ENCODE assay signal across 8 cellular contexts in genomic region chr1:226083303-226084101, GRCh38. TPM values are rescaled to one million over a fixed set of nuclear protein-coding genes. Genes with fewer than 3 reads are reported as not detected.
DNase-seq lines count a peak whose midpoint lies in the region; ATAC-seq, FAIRE-seq and TF ChIP-seq lines count a peak whose summit lies in the region.

No MANE protein-coding gene starts in this region.

- H3K4me3 ChIP-seq in PC-9 = peak overlapping the region; percentile 91

- peaks cover 9% of the 10 kb centered on the region; the same call in 1 of the 2 replicates for H3F3A ChIP-seq in PC-9 (ENCODE audit: insufficient read depth, low read depth)

- no peaks in the 10 kb centered on the region for H3K27me3 ChIP-seq in PC-9 (ENCODE audit: insufficient read depth, low read depth)

- DNase-seq in DMS114 treated with DMSO at 0.1 percent for 48 hours (lab: John Stamatoyannopoulos, UW; ENCODE audit: unreplicated experiment) (peak; percentile 49), HTR-8/SVneo (ENCODE audit: insufficient read length, low spot score) (peak; percentile 97), PC-9 (peak; percentile 68 to 96), activated T-helper 1 cell treated with Interleukin-2 at 50 U/mL for 16 hours (ENCODE audit: low read depth) (peak; percentile 83), fibroblast of peridontal ligament (ENCODE audit: extremely low read depth) (peak; percentile 70)
- DNase-seq in natural killer cell treated with Interleukin-12 subunit alpha and Interleukin-12 subunit beta and Interleukin-15 and Interleukin-18, amount 100 ng/mL, for 72 hours (ENCODE audit: low spot score) = peak; percentile 92

- H3K36me3 Mint-ChIP-seq in natural killer cell treated with Interleukin-12 subunit alpha and Interleukin-12 subunit beta and Interleukin-15 and Interleukin-18, amount 100 ng/mL, for 72 hours = no peaks in the 10 kb centered on the region
- no peaks in the 10 kb centered on the region for H3K36me3 Mint-ChIP-seq in stimulated activated naive CD8-positive, alpha-beta T cell treated with anti-CD3 and anti-CD28 coated beads, Interleukin-15, Interleukin-2, amounts not matched to agents 100 ng/mL and 50 ng/mL, for 24 hours (ENCODE audit: low read depth)

- CTCF ChIA-PET in PC-9 (lab: Charles Lee) = interaction anchor here (0.6 to 1.8 kb wide), 8 partner anchors 13 to 78 kb away, joined by 3 to 11 read pairs (median 4); partner anchors contain the start of gene H3-3A

- FAIRE-seq in HTR-8/SVneo (lab: Jason Lieb, UNC) = peak; percentile 91

- H3K4me2 ChIP-seq in PC-9 = peak overlapping the region; percentile 88

- no peaks in the 10 kb centered on the region for H3K79me2 ChIP-seq in PC-9 (ENCODE audit: low read depth)

- peak overlapping the region; percentile 98 for H2AFZ ChIP-seq in PC-9

- no peak; the same call in 1 of the 2 replicates for TF ChIP-seq CTCF in PC-9 (conservative IDR thresholded peaks at IDR 0.05)

- peaks cover 0 to 2% of the 10 kb centered on the region in 2 donors for H3K27me3 Mint-ChIP-seq in natural killer cell treated with Interleukin-12 subunit alpha and Interleukin-12 subunit beta and Interleukin-15 and Interleukin-18, amount 100 ng/mL, for 72 hours
- H3K27me3 Mint-ChIP-seq in stimulated activated naive CD8-positive, alpha-beta T cell treated with anti-CD3 and anti-CD28 coated beads, Interleukin-15, Interleukin-2, amounts not matched to agents 100 ng/mL and 50 ng/mL, for 24 hours = no peaks in the 10 kb centered on the region

- no peaks in the 10 kb centered on the region for H3K9me2 ChIP-seq in PC-9 (ENCODE audit: insufficient read depth)

- H3K27ac Mint-ChIP-seq in natural killer cell treated with Interleukin-12 subunit alpha and Interleukin-12 subunit beta and Interleukin-15 and Interleukin-18, amount 100 ng/mL, for 72 hours = peak overlapping the region; percentile 46 to 73
- H3K27ac Mint-ChIP-seq in stimulated activated naive CD8-positive, alpha-beta T cell treated with anti-CD3 and anti-CD28 coated beads, Interleukin-15, Interleukin-2, amounts not matched to agents 100 ng/mL and 50 ng/mL, for 24 hours = peak overlapping the region; percentile 89

- POLR2A ChIA-PET in PC-9 (lab: Charles Lee; ENCODE audit: unreplicated experiment) = interaction anchor here (0.6 to 1.3 kb wide), 3 partner anchors 10 to 42 kb away, joined by 3 to 15 read pairs (median 3); no protein-coding TSS in a partner anchor

- H3K36me3 ChIP-seq in PC-9 (ENCODE audit: low read depth) = no peaks in the 10 kb centered on the region

- ATAC-seq in GM21381 (IDR thresholded peaks at IDR 0.05; ENCODE audit: unreplicated experiment) = peak; percentile 95
- peak; percentile 96 to 97 for ATAC-seq in natural killer cell treated with Interleukin-12 subunit alpha and Interleukin-12 subunit beta and Interleukin-15 and Interleukin-18, amount 100 ng/mL, for 72 hours

- H3K27ac ChIP-seq in PC-9 = peak overlapping the region; percentile 47

- H3K9me3 ChIP-seq in PC-9 (ENCODE audit: insufficient read depth, low read depth) = no peaks in the 10 kb centered on the region

- no peaks in the 10 kb centered on the region for H3K9me3 Mint-ChIP-seq in natural killer cell treated with Interleukin-12 subunit alpha and Interleukin-12 subunit beta and Interleukin-15 and Interleukin-18, amount 100 ng/mL, for 72 hours
- no peaks in the 10 kb centered on the region for H3K9me3 Mint-ChIP-seq in stimulated activated naive CD8-positive, alpha-beta T cell treated with anti-CD3 and anti-CD28 coated beads, Interleukin-15, Interleukin-2, amounts not matched to agents 100 ng/mL and 50 ng/mL, for 24 hours

- peak overlapping the region; percentile 82 for H3K4me3 Mint-ChIP-seq in natural killer cell treated with Interleukin-12 subunit alpha and Interleukin-12 subunit beta and Interleukin-15 and Interleukin-18, amount 100 ng/mL, for 72 hours
- peak overlapping the region; percentile 84 for H3K4me3 Mint-ChIP-seq in stimulated activated naive CD8-positive, alpha-beta T cell treated with anti-CD3 and anti-CD28 coated beads, Interleukin-15, Interleukin-2, amounts not matched to agents 100 ng/mL and 50 ng/mL, for 24 hours

- H3K4me1 ChIP-seq in PC-9 (replicated peaks; ENCODE audit: insufficient read depth) = peaks cover 6% of the 10 kb centered on the region; the same call in 1 of the 2 replicates

- H3K4me1 Mint-ChIP-seq in natural killer cell treated with Interleukin-12 subunit alpha and Interleukin-12 subunit beta and Interleukin-15 and Interleukin-18, amount 100 ng/mL, for 72 hours (ENCODE audit: low read depth in 2 of 2) = peaks cover 12 to 14% of the 10 kb centered on the region in 2 donors
- peaks cover 11% of the 10 kb centered on the region for H3K4me1 Mint-ChIP-seq in stimulated activated naive CD8-positive, alpha-beta T cell treated with anti-CD3 and anti-CD28 coated beads, Interleukin-15, Interleukin-2, amounts not matched to agents 100 ng/mL and 50 ng/mL, for 24 hours (ENCODE audit: low read depth)

- H4K20me1 ChIP-seq in PC-9 (ENCODE audit: insufficient read depth) = no peaks in the 10 kb centered on the region

- TSS peak; percentile 50 for BruUV-seq in PC-9 (replicated peaks; lab: Mats Ljungman, UMichigan)

- intact Hi-C loops in PC-9 (cut with micrococcal nuclease; ENCODE audit: unreplicated experiment) = loop anchor here (1.0 to 2.0 kb wide), 3 partner anchors 19 to 39 kb away; no protein-coding TSS in a partner anchor

RNA-seq across cellular contexts. Expression of gene H3-3A, which starts 21.0 kb away (rescaled TPM):
- 404 and 584 TPM in 2 replicates for total RNA-seq in PC-9 (2021)
- total RNA-seq in natural killer cell treated with Interleukin-12 subunit alpha and Interleukin-12 subunit beta and Interleukin-15 and Interleukin-18, amount 100 ng/mL, for 72 hours = 100 to 1,000 TPM; 174 to 259 TPM

Comparison
In these comparisons a context has a peak if more than half of its experiments do, and no peak if none do; other contexts are left out.
1. Peak in every context shown above with its lines: DNase-seq, ATAC-seq, H3K4me3 ChIP-seq and H3K27ac ChIP-seq.